In the genomic region with DNA sequence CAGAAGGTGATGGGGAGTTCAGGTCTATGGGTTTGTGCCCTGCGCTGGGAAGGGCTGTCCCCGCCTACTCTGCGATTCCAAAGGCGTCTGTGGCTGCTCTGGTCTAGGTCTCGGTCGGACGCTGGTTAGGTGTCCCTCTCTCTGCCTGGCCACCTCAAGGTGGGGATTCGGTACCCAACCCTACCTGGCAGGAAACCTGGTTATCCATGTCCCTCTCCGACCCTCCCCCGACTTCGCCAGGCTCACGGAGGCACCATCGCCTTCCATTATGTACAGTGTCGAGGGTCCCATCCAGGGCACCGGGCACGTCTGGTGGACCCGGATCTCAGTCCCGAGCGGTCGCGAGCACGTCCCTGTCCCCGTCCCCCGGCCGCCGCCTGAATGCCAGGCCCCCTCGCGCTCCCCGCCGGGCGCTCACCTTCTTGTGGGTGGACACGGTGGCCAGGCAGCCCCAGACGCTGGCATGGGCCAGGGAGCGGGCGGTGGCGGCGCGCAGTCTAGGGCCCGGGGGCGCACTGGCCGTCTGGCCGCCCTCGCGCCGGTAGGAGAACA, we compare ENCODE assay signal across 8 cellular contexts. TPM values are rescaled to one million over a fixed set of nuclear protein-coding genes. Genes with fewer than 3 reads are reported as not detected.
DNase-seq lines count a peak whose midpoint lies in the region; ATAC-seq and TF ChIP-seq lines count a peak whose summit lies in the region.

No MANE protein-coding gene starts in this region.

- H3K27me3 Mint-ChIP-seq in CD8-positive, alpha-beta T cell (ENCODE audit: low read depth) = peaks cover 45% of the 10 kb centered on the region
- peaks cover 67% of the 10 kb centered on the region for H3K27me3 Mint-ChIP-seq in osteocyte (ENCODE audit: unreplicated experiment)

- H3K9me3 Mint-ChIP-seq in CD8-positive, alpha-beta T cell = no peaks in the 10 kb centered on the region
- H3K9me3 Mint-ChIP-seq in osteocyte (ENCODE audit: unreplicated experiment) = no peaks in the 10 kb centered on the region

- intact Hi-C loops in CD8-positive, alpha-beta T cell (cut with DNase I, micrococcal nuclease) = loop anchor here (1.0 to 10.0 kb wide), 5 partner anchors 44 to 374 kb away; a partner anchor contains a TSS

- H2AFZ ChIP-seq in SK-N-SH (ENCODE audit: low read depth) = peak overlapping the region; percentile 82; the same call in 1 of the 2 replicates

- ATAC-seq in CD8-positive, alpha-beta T cell = no peak
- ATAC-seq in foreskin keratinocyte (no peak), GM18858 (IDR thresholded peaks at IDR 0.05; ENCODE audit: unreplicated experiment) (no peak), GM18519 (IDR thresholded peaks at IDR 0.05; ENCODE audit: low FRiP score, unreplicated experiment) (no peak)

- H3K9me3 ChIP-seq in CD8-positive, alpha-beta T cell (ENCODE audit: low read length) = no peaks in the 10 kb centered on the region
- H3K9me3 ChIP-seq in SK-N-SH = no peaks in the 10 kb centered on the region

- H3K4me1 ChIP-seq in CD8-positive, alpha-beta T cell (ENCODE audit: insufficient read depth, low read length) = peaks cover 4% of the 10 kb centered on the region
- H3K4me1 ChIP-seq in SK-N-SH (ENCODE audit: control insufficient read depth in 1 of 2, insufficient read depth in 2 of 2, low read depth in 1 of 2, low read length in 1 of 2) (peaks cover 0 to 11% of the 10 kb centered on the region in 2 experiments; a peak in 1 of 4 replicates), foreskin keratinocyte (peaks cover 17% of the 10 kb centered on the region)

- CTCF ChIA-PET in CD8-positive, alpha-beta T cell (lab: Charles Lee) = interaction anchor here (0.6 to 4.7 kb wide), 14 partner anchors 11 to 468 kb away, joined by 3 to 42 read pairs (median 4); a partner anchor contains a TSS
- CTCF ChIA-PET in SK-N-SH (lab: Yijun Ruan, JAX) = interaction anchor here (0.7 to 3.7 kb wide), 31 partner anchors 10 to 854 kb away, joined by 3 to 34 read pairs (median 4); a partner anchor contains a TSS

- no peak overlapping the region for H3K9ac ChIP-seq in SK-N-SH

- peaks cover 7% of the 10 kb centered on the region for H3F3A ChIP-seq in SK-N-SH (replicated peaks; ENCODE audit: insufficient read depth)

- no peaks in the 10 kb centered on the region for H3K79me2 ChIP-seq in SK-N-SH (ENCODE audit: insufficient read depth)

- peak overlapping the region; percentile 97 for H3K4me2 ChIP-seq in SK-N-SH

- no peak for DNase-seq in CD8-positive, alpha-beta T cell
- DNase-seq in SK-N-SH (peak; percentile 77), foreskin keratinocyte (no peak), osteocyte (ENCODE audit: extremely low spot score, unreplicated experiment) (no peak), foreskin melanocyte (no peak), NCI-H446 treated with DMSO at 0.1 percent for 48 hours (lab: John Stamatoyannopoulos, UW) (no peak)

- H3K27ac Mint-ChIP-seq in CD8-positive, alpha-beta T cell = no peak overlapping the region
- no peak overlapping the region for H3K27ac Mint-ChIP-seq in osteocyte (ENCODE audit: unreplicated experiment)

- no peak overlapping the region for H3K27ac ChIP-seq in CD8-positive, alpha-beta T cell (ENCODE audit: low read depth, low read length)
- H3K27ac ChIP-seq in SK-N-SH (ENCODE audit: low read depth in 2 of 2, low read length in 1 of 2) (no peak overlapping the region), foreskin keratinocyte (peak overlapping the region; percentile 9)

- TF ChIP-seq CTCF in CD8-positive, alpha-beta T cell (IDR thresholded peaks at IDR 0.05) = no peak
- TF ChIP-seq CTCF in SK-N-SH (IDR thresholded peaks at IDR 0.05) (no peak), foreskin keratinocyte (conservative IDR thresholded peaks at IDR 0.05) (no peak), osteocyte (IDR thresholded peaks at IDR 0.05) (no peak)

- H3K4me1 Mint-ChIP-seq in CD8-positive, alpha-beta T cell (ENCODE audit: low read depth) = peaks cover 14% of the 10 kb centered on the region
- H3K4me1 Mint-ChIP-seq in osteocyte (ENCODE audit: unreplicated experiment) = peaks cover 6% of the 10 kb centered on the region

- peak overlapping the region; percentile 37 for H3K4me3 ChIP-seq in CD8-positive, alpha-beta T cell (ENCODE audit: low read depth, low read length)
- peak overlapping the region; percentile 61 to 66 for H3K4me3 ChIP-seq in SK-N-SH (ENCODE audit: low read depth in 2 of 2, low read length in 1 of 2)

- no peaks in the 10 kb centered on the region for H3K36me3 Mint-ChIP-seq in CD8-positive, alpha-beta T cell
- H3K36me3 Mint-ChIP-seq in osteocyte (ENCODE audit: unreplicated experiment) = no peaks in the 10 kb centered on the region

- H3K36me3 ChIP-seq in CD8-positive, alpha-beta T cell (ENCODE audit: insufficient read depth, low read length) = no peaks in the 10 kb centered on the region
- H3K36me3 ChIP-seq in SK-N-SH (replicated peaks in 1 of 2; ENCODE audit: control insufficient read depth in 1 of 2, insufficient read depth in 2 of 2, low read length in 1 of 2) = no peaks in the 10 kb centered on the region

- TF ChIP-seq EP300 in SK-N-SH (IDR thresholded peaks at IDR 0.05; ENCODE audit: borderline replicate concordance in 1 of 2, low read depth in 1 of 2, low read length in 1 of 2) = no peak

- H3K9me2 ChIP-seq in SK-N-SH = no peaks in the 10 kb centered on the region

- POLR2A ChIA-PET in CD8-positive, alpha-beta T cell (lab: Charles Lee) = interaction anchor here (1.1 kb wide), 1 partner anchor 133 kb away, joined by 3 read pairs; no protein-coding TSS in a partner anchor
- POLR2A ChIA-PET in SK-N-SH (lab: Yijun Ruan, JAX) = interaction anchor here (1.2 to 1.3 kb wide), 2 partner anchors 14 to 78 kb away, joined by 3 to 4 read pairs; a partner anchor contains a TSS

- no peak for TF ChIP-seq RAD21 in SK-N-SH (IDR thresholded peaks at IDR 0.05; ENCODE audit: low read length)

- 10% methylated on average over 11 of the region's 45 CpGs for WGBS in SK-N-SH (ENCODE audit: low lambda C conversion rate)

- no peaks in the 10 kb centered on the region for H4K20me1 ChIP-seq in SK-N-SH (ENCODE audit: insufficient read depth)

- peak overlapping the region; percentile 69 for H3K4me3 Mint-ChIP-seq in CD8-positive, alpha-beta T cell
- H3K4me3 Mint-ChIP-seq in osteocyte (ENCODE audit: unreplicated experiment) = peak overlapping the region; percentile 29

- H3K27me3 ChIP-seq in CD8-positive, alpha-beta T cell (ENCODE audit: insufficient read depth, low read length) = peaks cover 13% of the 10 kb centered on the region
- H3K27me3 ChIP-seq in SK-N-SH (ENCODE audit: insufficient read depth) = peaks cover 5% of the 10 kb centered on the region; the same call in 1 of the 2 replicates
- peaks cover 19% of the 10 kb centered on the region for H3K27me3 ChIP-seq in foreskin keratinocyte

TF ChIP-seq in SK-N-SH, 30 proteins besides CTCF, POLR2A, EP300 and RAD21:
- no peak for TF ChIP-seq EZH2phosphoT487 (IDR thresholded peaks at IDR 0.05; ENCODE audit: borderline replicate concordance, low read depth)
- no peak for TF ChIP-seq MEF2A (IDR thresholded peaks at IDR 0.05; ENCODE audit: borderline replicate concordance, low read depth)
- TF ChIP-seq RXRA (IDR thresholded peaks at IDR 0.05; ENCODE audit: borderline replicate concordance, low read depth) = no peak
- no peak for TF ChIP-seq RCOR1 (IDR thresholded peaks at IDR 0.05; ENCODE audit: low read length)
- no peak for TF ChIP-seq NFIC (IDR thresholded peaks at IDR 0.05; ENCODE audit: borderline replicate concordance)
- TF ChIP-seq, protein P1, sequence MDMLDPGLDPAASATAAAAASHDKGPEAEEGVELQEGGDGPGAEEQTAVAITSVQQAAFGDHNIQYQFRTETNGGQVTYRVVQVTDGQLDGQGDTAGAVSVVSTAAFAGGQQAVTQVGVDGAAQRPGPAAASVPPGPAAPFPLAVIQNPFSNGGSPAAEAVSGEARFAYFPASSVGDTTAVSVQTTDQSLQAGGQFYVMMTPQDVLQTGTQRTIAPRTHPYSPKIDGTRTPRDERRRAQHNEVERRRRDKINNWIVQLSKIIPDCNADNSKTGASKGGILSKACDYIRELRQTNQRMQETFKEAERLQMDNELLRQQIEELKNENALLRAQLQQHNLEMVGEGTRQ (IDR thresholded peaks at IDR 0.05; ENCODE audit: borderline replicate concordance, low read depth, low read length) = no peak
- no peak for TF ChIP-seq NRF1 (IDR thresholded peaks at IDR 0.05; ENCODE audit: low read depth, low read length)
- TF ChIP-seq CHD2 (IDR thresholded peaks at IDR 0.05; ENCODE audit: low read length, partially characterized antibody) = no peak
- TF ChIP-seq, protein P2, sequence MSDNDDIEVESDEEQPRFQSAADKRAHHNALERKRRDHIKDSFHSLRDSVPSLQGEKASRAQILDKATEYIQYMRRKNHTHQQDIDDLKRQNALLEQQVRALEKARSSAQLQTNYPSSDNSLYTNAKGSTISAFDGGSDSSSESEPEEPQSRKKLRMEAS (IDR thresholded peaks at IDR 0.05; ENCODE audit: low read depth) = no peak
- TF ChIP-seq, protein P3, sequence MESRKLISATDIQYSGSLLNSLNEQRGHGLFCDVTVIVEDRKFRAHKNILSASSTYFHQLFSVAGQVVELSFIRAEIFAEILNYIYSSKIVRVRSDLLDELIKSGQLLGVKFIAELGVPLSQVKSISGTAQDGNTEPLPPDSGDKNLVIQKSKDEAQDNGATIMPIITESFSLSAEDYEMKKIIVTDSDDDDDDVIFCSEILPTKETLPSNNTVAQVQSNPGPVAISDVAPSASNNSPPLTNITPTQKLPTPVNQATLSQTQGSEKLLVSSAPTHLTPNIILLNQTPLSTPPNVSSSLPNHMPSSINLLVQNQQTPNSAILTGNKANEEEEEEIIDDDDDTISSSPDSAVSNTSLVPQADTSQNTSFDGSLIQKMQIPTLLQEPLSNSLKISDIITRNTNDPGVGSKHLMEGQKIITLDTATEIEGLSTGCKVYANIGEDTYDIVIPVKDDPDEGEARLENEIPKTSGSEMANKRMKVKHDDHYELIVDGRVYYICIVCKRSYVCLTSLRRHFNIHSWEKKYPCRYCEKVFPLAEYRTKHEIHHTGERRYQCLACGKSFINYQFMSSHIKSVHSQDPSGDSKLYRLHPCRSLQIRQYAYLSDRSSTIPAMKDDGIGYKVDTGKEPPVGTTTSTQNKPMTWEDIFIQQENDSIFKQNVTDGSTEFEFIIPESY (IDR thresholded peaks at IDR 0.05; ENCODE audit: borderline replicate concordance, low read depth) = no peak
- TF ChIP-seq GABPA (IDR thresholded peaks at IDR 0.05; ENCODE audit: low read depth) = no peak
- TF ChIP-seq SMC3 (IDR thresholded peaks at IDR 0.05; ENCODE audit: low read depth, low read length) = no peak

RNA-seq across cellular contexts. Expression of a gene that starts 0.6 kb away (rescaled TPM):
- total RNA-seq in CD8-positive, alpha-beta T cell = not detected
- polyA plus RNA-seq in SK-N-SH (2012; rRNA removed) (1.1 and 1.4 TPM in 2 replicates), foreskin keratinocyte (1.1 and 1.4 TPM in 2 replicates)
- 0.75 and 0.93 TPM in 2 replicates for polyA plus RNA-seq in SK-N-SH (2012; cell fraction: cytosol; rRNA removed)
- polyA plus RNA-seq in SK-N-SH (2012; cell fraction: nucleus; rRNA removed) = 0.44 and 0.83 TPM in 2 replicates
- total RNA-seq in foreskin keratinocyte (1.1 and 1.5 TPM in 2 replicates), osteocyte (not detected in 2 replicates)
